Comparison of ENCODE assay signal across 2 cellular contexts in the genomic region with DNA sequence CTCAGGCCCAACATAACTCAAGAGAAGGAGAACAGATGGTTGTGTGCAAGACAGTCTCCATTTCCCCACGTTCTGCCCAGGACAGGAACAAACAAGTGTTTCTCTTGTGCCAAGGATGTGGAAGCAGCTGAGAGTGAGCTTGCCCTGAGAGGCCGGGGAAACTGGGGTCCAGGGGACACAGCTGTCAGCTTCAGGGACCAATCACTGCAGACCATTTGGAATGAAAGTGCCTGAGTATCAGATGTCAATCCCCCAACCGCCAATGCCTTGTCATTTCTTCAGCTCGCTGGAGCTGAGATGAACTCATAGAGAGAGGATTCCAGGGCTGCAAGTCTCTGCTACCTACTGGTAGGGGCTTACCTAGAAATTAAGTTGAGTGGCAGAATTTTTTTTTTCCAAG.
TF ChIP-seq lines count a peak whose summit lies in the region.

No MANE protein-coding gene starts in this region.

TF ChIP-seq in IMR-90, 13 proteins besides CTCF, POLR2A, EP300 and RAD21:
- no peak for TF ChIP-seq MAFK (IDR thresholded peaks at IDR 0.05; ENCODE audit: low read depth, low read length)

TF ChIP-seq in H1, 55 proteins besides CTCF, POLR2A, EP300 and RAD21:
- TF ChIP-seq JUND (IDR thresholded peaks at IDR 0.05; ENCODE audit: low read length) (no peak), GABPA (IDR thresholded peaks at IDR 0.05; ENCODE audit: borderline replicate concordance, insufficient read depth, low read length) (no peak), RFX5 (IDR thresholded peaks at IDR 0.05; ENCODE audit: borderline replicate concordance, low read depth, low read length) (no peak), SP4 (IDR thresholded peaks at IDR 0.05; ENCODE audit: low read length) (no peak), HDAC2 (IDR thresholded peaks at IDR 0.05; ENCODE audit: borderline replicate concordance in 1 of 2, low read depth in 2 of 2, low read length in 2 of 2) (no peak), SIN3A (conservative IDR thresholded peaks at IDR 0.05 in 1 of 2, IDR thresholded peaks at IDR 0.05 in 1 of 2; ENCODE audit: low read depth in 1 of 2, low read length in 2 of 2) (no peak), SIRT6 (IDR thresholded peaks at IDR 0.05; ENCODE audit: low read length) (no peak), TAF7 (optimal IDR thresholded peaks at IDR 0.05; ENCODE audit: borderline replicate concordance, low read depth, low read length) (no peak), TEAD4 (IDR thresholded peaks at IDR 0.05; ENCODE audit: low read depth, low read length) (no peak), SP1 (IDR thresholded peaks at IDR 0.05; ENCODE audit: low read depth, low read length) (no peak), NRF1 (IDR thresholded peaks at IDR 0.05; ENCODE audit: low read depth, low read length) (no peak), TBP (IDR thresholded peaks at IDR 0.05; ENCODE audit: low read depth, low read length) (no peak), CHD1 (IDR thresholded peaks at IDR 0.05; ENCODE audit: low read depth, low read length) (no peak)
- TF ChIP-seq, protein P1, sequence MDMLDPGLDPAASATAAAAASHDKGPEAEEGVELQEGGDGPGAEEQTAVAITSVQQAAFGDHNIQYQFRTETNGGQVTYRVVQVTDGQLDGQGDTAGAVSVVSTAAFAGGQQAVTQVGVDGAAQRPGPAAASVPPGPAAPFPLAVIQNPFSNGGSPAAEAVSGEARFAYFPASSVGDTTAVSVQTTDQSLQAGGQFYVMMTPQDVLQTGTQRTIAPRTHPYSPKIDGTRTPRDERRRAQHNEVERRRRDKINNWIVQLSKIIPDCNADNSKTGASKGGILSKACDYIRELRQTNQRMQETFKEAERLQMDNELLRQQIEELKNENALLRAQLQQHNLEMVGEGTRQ (IDR thresholded peaks at IDR 0.05; ENCODE audit: low read length), result no peak
